In genomic region chr12:32679910-32680217, GRCh38 we compare ENCODE assay signal across 8 cellular contexts. TPM values are rescaled to one million over a fixed set of nuclear protein-coding genes. Genes with fewer than 3 reads are reported as not detected.
DNase-seq lines count a peak whose midpoint lies in the region; ATAC-seq and TF ChIP-seq lines count a peak whose summit lies in the region.

No MANE protein-coding gene starts in this region.

- H3K9me3 Mint-ChIP-seq in activated CD8-positive, alpha-beta T cell treated with anti-CD3 and anti-CD28 coated beads for 36 hours: no peaks in the 10 kb centered on the region

- H3K4me1 Mint-ChIP-seq in activated CD8-positive, alpha-beta T cell treated with anti-CD3 and anti-CD28 coated beads for 36 hours (ENCODE audit: low read depth): peaks cover 22% of the 10 kb centered on the region

- CTCF ChIA-PET in activated CD8-positive, alpha-beta T cell treated with anti-CD3 and anti-CD28 coated beads for 36 hours (lab: Charles Lee): interaction anchor here (0.9 to 1.0 kb wide), 2 partner anchors 10 to 226 kb away, joined by 3 to 4 read pairs; no protein-coding TSS in a partner anchor

- H3K9me3 ChIP-seq in iPS-18c (ENCODE audit: control insufficient read depth, insufficient read depth, low read length): no peaks in the 10 kb centered on the region

- ATAC-seq in activated CD8-positive, alpha-beta T cell treated with anti-CD3 and anti-CD28 coated beads for 36 hours: no peak

- H3K4me3 ChIP-seq in iPS-18c (ENCODE audit: insufficient read depth, low read depth, low read length): peak overlapping the region; percentile 99

- intact Hi-C loops in activated CD8-positive, alpha-beta T cell treated with anti-CD3 and anti-CD28 coated beads for 36 hours (cut with micrococcal nuclease): loop anchor here (10.0 kb wide), 1 partner anchor 1355 kb away; the partner anchor contains the start of gene SINHCAF

- TF ChIP-seq CTCF in activated CD8-positive, alpha-beta T cell treated with anti-CD3 and anti-CD28 coated beads for 36 hours (IDR thresholded peaks at IDR 0.05): no peak

- peak overlapping the region; percentile 92 for H3K27ac ChIP-seq in substantia nigra (ENCODE audit: low read depth, low read length, poor library complexity, severe bottlenecking)

- POLR2A ChIA-PET in activated CD8-positive, alpha-beta T cell treated with anti-CD3 and anti-CD28 coated beads for 36 hours (lab: Charles Lee): no interaction called here

- H3K36me3 Mint-ChIP-seq in activated CD8-positive, alpha-beta T cell treated with anti-CD3 and anti-CD28 coated beads for 36 hours (ENCODE audit: low read depth): peaks cover 11% of the 10 kb centered on the region

- H3K4me3 Mint-ChIP-seq in activated CD8-positive, alpha-beta T cell treated with anti-CD3 and anti-CD28 coated beads for 36 hours: peak overlapping the region; percentile 95

- H3K27ac Mint-ChIP-seq in activated CD8-positive, alpha-beta T cell treated with anti-CD3 and anti-CD28 coated beads for 36 hours: peak overlapping the region; percentile 87

- no peaks in the 10 kb centered on the region for H3K27me3 Mint-ChIP-seq in activated CD8-positive, alpha-beta T cell treated with anti-CD3 and anti-CD28 coated beads for 36 hours

- peak; percentile 12 for DNase-seq in NCI-H2029 treated with DMSO at 0.1 percent for 48 hours (lab: John Stamatoyannopoulos, UW)
- DNase-seq in NCI-H2029 (lab: John Stamatoyannopoulos, UW): no peak
- DNase-seq in activated CD8-positive, alpha-beta T cell treated with anti-CD3 and anti-CD28 coated beads for 36 hours: no peak
- peak in 1 of 49 donors; percentile 67 for DNase-seq in substantia nigra (lab: John Stamatoyannopoulos, UW)
- no peak for DNase-seq in C1 segment of cervical spinal cord (lab: John Stamatoyannopoulos, UW)
- DNase-seq in germinal center (ENCODE audit: low spot score): no peak
- DNase-seq in stimulated activated naive CD4-positive, alpha-beta T cell treated with Interleukin-2 at 50 U/mL for 16 hours (lab: John Stamatoyannopoulos, UW): no peak

RNA-seq across cellular contexts. Expression of gene DNM1L, which starts 0.8 kb away (rescaled TPM):
- total RNA-seq in activated CD8-positive, alpha-beta T cell treated with anti-CD3 and anti-CD28 coated beads for 36 hours: 10 to 100 TPM; 56.9 to 68.3 TPM
